Comparison of ENCODE assay signal across 24 cellular contexts in genomic region chr3:100086401-100086800, GRCh38. TPM values are rescaled to one million over a fixed set of nuclear protein-coding genes. Genes with fewer than 3 reads are reported as not detected.
DNase-seq lines count a peak whose midpoint lies in the region; ATAC-seq, FAIRE-seq and TF ChIP-seq lines count a peak whose summit lies in the region.
"Had no signal": no experiment of that assay in that cellular context is flagged by ENCODE, and none has a peak within 500 bp of the region (broad histone marks: within the 10 kb centered on the region; RNA-seq: fewer than 3 reads in every experiment).

No MANE protein-coding gene starts in this region.

- H3K4me1 Mint-ChIP-seq in astrocyte (ENCODE audit: low read depth, unreplicated experiment): peaks cover 55% of the 10 kb centered on the region
- peaks cover 50% of the 10 kb centered on the region for H3K4me1 Mint-ChIP-seq in neural progenitor cell

- H3K9ac ChIP-seq in astrocyte (ENCODE audit: low read length) (no peak overlapping the region), neural progenitor cell (no peak overlapping the region)

- 87% methylated on average over 1 of the region's 1 CpG for WGBS in right cardiac atrium

- no peaks in the 10 kb centered on the region for H3K36me3 ChIP-seq in left ventricle myocardium inferior
- H3K36me3 ChIP-seq in astrocyte (ENCODE audit: insufficient read depth, low read length): no peaks in the 10 kb centered on the region
- no peaks in the 10 kb centered on the region for H3K36me3 ChIP-seq in neural progenitor cell
- no peaks in the 10 kb centered on the region for H3K36me3 ChIP-seq in Peyer's patch
- H3K36me3 ChIP-seq: MG63 had no signal

- H3K4me1 ChIP-seq in left ventricle myocardium inferior: peaks cover 44% of the 10 kb centered on the region
- peaks cover 3% of the 10 kb centered on the region for H3K4me1 ChIP-seq in right cardiac atrium (ENCODE audit: control insufficient read depth, insufficient read depth, low read length)
- peaks cover 19% of the 10 kb centered on the region for H3K4me1 ChIP-seq in astrocyte (ENCODE audit: insufficient read depth, low read length)
- H3K4me1 ChIP-seq in neural progenitor cell: peaks cover 6% of the 10 kb centered on the region
- no peaks in the 10 kb centered on the region for H3K4me1 ChIP-seq in Peyer's patch

- no peaks in the 10 kb centered on the region for H3K79me2 ChIP-seq in astrocyte (ENCODE audit: insufficient read depth, low read length)
- H3K79me2 ChIP-seq in neural progenitor cell (ENCODE audit: low read depth): no peaks in the 10 kb centered on the region

- no peaks in the 10 kb centered on the region for H4K20me1 ChIP-seq in astrocyte (ENCODE audit: insufficient read depth, low read length)
- H4K20me1 ChIP-seq in neural progenitor cell (ENCODE audit: low read depth): no peaks in the 10 kb centered on the region

- H3K9me3 Mint-ChIP-seq in astrocyte (ENCODE audit: unreplicated experiment): no peaks in the 10 kb centered on the region
- no peaks in the 10 kb centered on the region for H3K9me3 Mint-ChIP-seq in neural progenitor cell
- H3K9me3 Mint-ChIP-seq: activated B cell treated with CpG ODN at 0.5 μM for 24 hours; activated CD4-positive, alpha-beta memory T cell treated with anti-CD3 and anti-CD28 coated beads for 36 hours; stimulated activated naive CD8-positive, alpha-beta T cell treated with anti-CD3 and anti-CD28 coated beads, Interleukin-15, amount 100 ng/mL, for 72 hours had no signal

- no peak for TF ChIP-seq POLR2A in Peyer's patch (IDR thresholded peaks at IDR 0.05)

- H3K27ac ChIP-seq in left ventricle myocardium inferior (replicated peaks) (peak overlapping the region; percentile 34), right cardiac atrium (ENCODE audit: low read length) (no peak overlapping the region), astrocyte (ENCODE audit: low read depth, low read length) (peak overlapping the region; percentile 19), neural progenitor cell (no peak overlapping the region), Peyer's patch (peak overlapping the region in 1 of 4 donors; percentile 48)

- H3K36me3 Mint-ChIP-seq in astrocyte (ENCODE audit: low read depth, unreplicated experiment): no peaks in the 10 kb centered on the region
- H3K36me3 Mint-ChIP-seq in neural progenitor cell: peaks cover 4% of the 10 kb centered on the region

- intact Hi-C loops in left ventricle myocardium inferior (cut with micrococcal nuclease) (no loop called here), right cardiac atrium (cut with DNase I) (no loop called here)

- H3K27me3 Mint-ChIP-seq in astrocyte (ENCODE audit: low read depth, unreplicated experiment): no peaks in the 10 kb centered on the region
- H3K27me3 Mint-ChIP-seq in neural progenitor cell (ENCODE audit: insufficient read depth, low read depth): no peaks in the 10 kb centered on the region
- H3K27me3 Mint-ChIP-seq: activated B cell treated with CpG ODN at 0.5 μM for 24 hours; activated CD4-positive, alpha-beta memory T cell treated with anti-CD3 and anti-CD28 coated beads for 36 hours; stimulated activated naive CD8-positive, alpha-beta T cell treated with anti-CD3 and anti-CD28 coated beads, Interleukin-15, amount 100 ng/mL, for 72 hours had no signal

- H3K27me3 ChIP-seq in left ventricle myocardium inferior (ENCODE audit: low read depth): no peaks in the 10 kb centered on the region
- H3K27me3 ChIP-seq in right cardiac atrium (ENCODE audit: control insufficient read depth, insufficient read depth): no peaks in the 10 kb centered on the region
- H3K27me3 ChIP-seq in astrocyte (ENCODE audit: insufficient read depth, low read length): no peaks in the 10 kb centered on the region
- no peaks in the 10 kb centered on the region for H3K27me3 ChIP-seq in neural progenitor cell
- no peaks in the 10 kb centered on the region for H3K27me3 ChIP-seq in Peyer's patch
- H3K27me3 ChIP-seq: MG63 had no signal

- DNase-seq in left ventricle myocardium inferior (no peak), right cardiac atrium (no peak), astrocyte (ENCODE audit: low read depth) (no peak), neural progenitor cell (ENCODE audit: low spot score) (no peak), NOMO-1 treated with dmso at 0.1 percent for 144 hours (lab: John Stamatoyannopoulos, UW; ENCODE audit: unreplicated experiment) (no peak), foreskin melanocyte (no peak), Peyer's patch (no peak)
- DNase-seq: activated B cell treated with CpG ODN at 0.5 μM for 24 hours; activated CD4-positive, alpha-beta memory T cell treated with anti-CD3 and anti-CD28 coated beads for 36 hours; activated gamma-delta T cell treated with Interleukin-2 at 50 U/mL for 16 hours; activated T-cell treated with anti-CD3 and anti-CD28 coated beads, Interleukin-2, amount 50 U/mL, for 1 hour; HCEC 1CT; hypothalamus; IMR-90; left ventricle myocardium superior; mucosa of descending colon; NCI-H1436; NCI-H2107; stimulated activated CD4-positive, alpha-beta T cell treated with anti-CD3 and anti-CD28 coated beads, Interleukin-4, amount 100 ng/mL, for 4 hours; trophoblast cell had no signal

- FAIRE-seq in astrocyte (lab: Jason Lieb, UNC): no peak
- FAIRE-seq: bronchial epithelial cell had no signal

- H3K4me2 ChIP-seq in astrocyte (ENCODE audit: low read length): peak overlapping the region; percentile 61
- no peak overlapping the region for H3K4me2 ChIP-seq in neural progenitor cell

- H3K4me3 Mint-ChIP-seq in astrocyte (ENCODE audit: unreplicated experiment) (no peak overlapping the region), neural progenitor cell (no peak overlapping the region)
- H3K4me3 Mint-ChIP-seq: activated B cell treated with CpG ODN at 0.5 μM for 24 hours; activated CD4-positive, alpha-beta memory T cell treated with anti-CD3 and anti-CD28 coated beads for 36 hours had no signal

- H3F3A ChIP-seq in neural progenitor cell (ENCODE audit: low read depth): no peaks in the 10 kb centered on the region

- no peaks in the 10 kb centered on the region for H3K9me3 ChIP-seq in left ventricle myocardium inferior (replicated peaks)
- H3K9me3 ChIP-seq in right cardiac atrium (ENCODE audit: control insufficient read depth, low read length): no peaks in the 10 kb centered on the region
- H3K9me3 ChIP-seq in astrocyte (ENCODE audit: insufficient read depth, low read depth, low read length): no peaks in the 10 kb centered on the region
- H3K9me3 ChIP-seq in neural progenitor cell (ENCODE audit: low read depth): no peaks in the 10 kb centered on the region
- no peaks in the 10 kb centered on the region for H3K9me3 ChIP-seq in Peyer's patch
- H3K9me3 ChIP-seq: MG63, mucosa of descending colon had no signal

- TF ChIP-seq CTCF in left ventricle myocardium inferior (IDR thresholded peaks at IDR 0.05; ENCODE audit: borderline replicate concordance) (no peak), astrocyte (IDR thresholded peaks at IDR 0.05; ENCODE audit: insufficient read depth, low read depth, low read length) (no peak), neural progenitor cell (IDR thresholded peaks at IDR 0.05) (no peak), Peyer's patch (IDR thresholded peaks at IDR 0.05) (no peak)

- ATAC-seq in right cardiac atrium: no peak
- ATAC-seq in GM19463 (IDR thresholded peaks at IDR 0.05; ENCODE audit: unreplicated experiment): no peak
- ATAC-seq: left ventricle myocardium superior had no signal

- H3K4me3 ChIP-seq in left ventricle myocardium inferior: no peak overlapping the region
- H3K4me3 ChIP-seq in right cardiac atrium (ENCODE audit: low read length): no peak overlapping the region
- no peak overlapping the region for H3K4me3 ChIP-seq in astrocyte (ENCODE audit: insufficient read depth, low read depth, low read length)
- no peak overlapping the region for H3K4me3 ChIP-seq in neural progenitor cell
- H3K4me3 ChIP-seq in Peyer's patch: no peak overlapping the region
- H3K4me3 ChIP-seq: MG63, mucosa of descending colon had no signal

- H2AFZ ChIP-seq in astrocyte (ENCODE audit: low read depth, low read length): no peak overlapping the region
- H2AFZ ChIP-seq in neural progenitor cell (replicated peaks): no peak overlapping the region

- H3K27ac Mint-ChIP-seq in astrocyte (ENCODE audit: unreplicated experiment): peak overlapping the region; percentile 23
- H3K27ac Mint-ChIP-seq in neural progenitor cell: peak overlapping the region; percentile 97
- H3K27ac Mint-ChIP-seq: activated B cell treated with CpG ODN at 0.5 μM for 24 hours had no signal

RNA-seq across cellular contexts. Expression of gene FILIP1L, which starts 27.9 kb away (rescaled TPM):
- total RNA-seq in left ventricle myocardium inferior: 84.9 TPM
- total RNA-seq in right cardiac atrium: 10 to 100 TPM; 53.6 to 88.3 (median 68.7) TPM
- 42.2 TPM for polyA plus RNA-seq in right cardiac atrium
- 209 and 230 TPM in 2 replicates for total RNA-seq in astrocyte
- total RNA-seq in neural progenitor cell (ENCODE audit: low replicate concordance): 0.09 and 0.15 TPM in 2 replicates
- 10 to 100 TPM in 3 of 4 donors, 1 to 10 TPM in 1; 5.3 to 69.3 (median 13.1) TPM for total RNA-seq in Peyer's patch

Comparison
In these comparisons a context has a peak if more than half of its experiments do, and no peak if none do; other contexts are left out.
1. H3K27ac ChIP-seq: peak in left ventricle myocardium inferior (single experiment) and astrocyte (single experiment); none in right cardiac atrium (single experiment) and neural progenitor cell (single experiment).